8 cellular contexts compared by ENCODE assay signal in the genomic region with DNA sequence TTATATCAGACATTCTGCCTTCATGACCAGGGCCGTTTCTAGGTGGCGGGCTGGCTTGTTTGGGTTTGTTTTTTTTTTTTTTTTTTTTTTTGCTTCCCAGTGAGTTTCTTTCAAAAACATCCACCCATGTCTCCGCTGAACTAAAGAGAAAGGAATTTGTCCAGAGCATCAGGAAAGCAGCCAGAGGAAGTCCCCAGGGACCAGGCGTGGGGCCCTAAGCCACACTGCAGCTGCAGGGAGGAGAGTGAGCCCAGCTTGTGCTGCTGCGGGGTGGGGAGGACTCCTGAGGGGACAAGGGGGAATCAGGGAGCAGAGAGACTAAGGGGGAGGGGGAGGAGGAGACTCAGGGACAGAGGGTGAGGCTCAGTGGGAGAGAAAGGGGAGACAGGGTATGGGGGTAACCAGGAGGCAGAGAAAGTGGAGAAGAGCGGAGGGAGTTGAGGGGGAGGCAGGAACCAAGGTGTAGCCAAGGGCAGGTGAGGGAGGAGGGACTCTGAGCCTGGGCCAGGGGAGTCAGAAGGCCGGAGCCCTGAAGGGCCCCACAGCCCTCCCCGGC. TPM values are rescaled to one million over a fixed set of nuclear protein-coding genes. Genes with fewer than 3 reads are reported as not detected.
DNase-seq lines count a peak whose midpoint lies in the region; TF ChIP-seq lines count a peak whose summit lies in the region.

No MANE protein-coding gene starts in this region.

- TF ChIP-seq EP300 in esophagus muscularis mucosa (IDR thresholded peaks at IDR 0.05): no peak

- H3K27me3 ChIP-seq in esophagus muscularis mucosa: peaks cover 0 to 23% (median 0%) of the 10 kb centered on the region in 4 donors

- CTCF ChIA-PET in HEK293T (lab: Yijun Ruan, JAX): interaction anchor here (1.0 to 1.7 kb wide), 2 partner anchors 10 to 190 kb away, joined by 4 to 7 read pairs; no protein-coding TSS in a partner anchor
- CTCF ChIA-PET in RWPE1 (lab: Yijun Ruan, JAX): no interaction called here

- H3K27ac ChIP-seq in esophagus muscularis mucosa (replicated peaks in 1 of 4) (peak overlapping the region; percentile 53 to 70 (median 66)), RWPE1 (no peak overlapping the region)

- TF ChIP-seq CTCF in esophagus muscularis mucosa (IDR thresholded peaks at IDR 0.05) (no peak), RWPE1 (conservative IDR thresholded peaks at IDR 0.05; ENCODE audit: low read depth) (no peak)

- no peaks in the 10 kb centered on the region for H3K9me3 ChIP-seq in esophagus muscularis mucosa

- DNase-seq in DMS153 (lab: John Stamatoyannopoulos, UW) (peak; percentile 69), NCI-H2171 treated with DMSO at 0.1 percent for 48 hours (lab: John Stamatoyannopoulos, UW) (peak; percentile 88), esophagus muscularis mucosa (ENCODE audit: extremely low spot score) (peak; percentile 93), posterior vena cava (ENCODE audit: low spot score) (peak; percentile 95), HEK293T (ENCODE audit: extremely low spot score) (no peak), RWPE1 (ENCODE audit: low spot score) (no peak), SKM-1 treated with dmso at 0.1 percent for 144 hours (lab: John Stamatoyannopoulos, UW; ENCODE audit: unreplicated experiment) (no peak)
- DNase-seq in stimulated activated CD4-positive, alpha-beta T cell treated with anti-CD3 and anti-CD28 coated beads, Interleukin-2, amount 100 ng/mL, for 48 hours: no peak

- no peak for TF ChIP-seq POLR2A in esophagus muscularis mucosa (IDR thresholded peaks at IDR 0.05; ENCODE audit: low read depth)

- H3K4me1 ChIP-seq in esophagus muscularis mucosa: peaks cover 60 to 61% (median 60%) of the 10 kb centered on the region in 4 donors

- no peak overlapping the region for H3K4me3 ChIP-seq in esophagus muscularis mucosa

- POLR2A ChIA-PET in HEK293T (lab: Yijun Ruan, JAX): no interaction called here
- POLR2A ChIA-PET in RWPE1 (lab: Yijun Ruan, JAX; ENCODE audit: low non-redundant PET): no interaction called here

- intact Hi-C loops in esophagus muscularis mucosa (cut with DNase I) (loop anchor here (10.0 kb wide), 1 partner anchor 343 kb away; no protein-coding TSS in a partner anchor), posterior vena cava (cut with DNase I) (loop anchor here in 1 of 2 donors (10.0 kb wide), 1 partner anchor 333 kb away; no protein-coding TSS in a partner anchor)

- H3K36me3 ChIP-seq in esophagus muscularis mucosa: no peaks in the 10 kb centered on the region

- 36% methylated on average over 8 of the region's 8 CpGs for WGBS in esophagus muscularis mucosa

TF ChIP-seq in HEK293T, 16 proteins besides CTCF, POLR2A, EP300 and RAD21:
- no peak for TF ChIP-seq ARNT (IDR thresholded peaks at IDR 0.05)
- TF ChIP-seq, protein P1, sequence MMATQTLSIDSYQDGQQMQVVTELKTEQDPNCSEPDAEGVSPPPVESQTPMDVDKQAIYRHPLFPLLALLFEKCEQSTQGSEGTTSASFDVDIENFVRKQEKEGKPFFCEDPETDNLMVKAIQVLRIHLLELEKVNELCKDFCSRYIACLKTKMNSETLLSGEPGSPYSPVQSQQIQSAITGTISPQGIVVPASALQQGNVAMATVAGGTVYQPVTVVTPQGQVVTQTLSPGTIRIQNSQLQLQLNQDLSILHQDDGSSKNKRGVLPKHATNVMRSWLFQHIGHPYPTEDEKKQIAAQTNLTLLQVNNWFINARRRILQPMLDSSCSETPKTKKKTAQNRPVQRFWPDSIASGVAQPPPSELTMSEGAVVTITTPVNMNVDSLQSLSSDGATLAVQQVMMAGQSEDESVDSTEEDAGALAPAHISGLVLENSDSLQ (IDR thresholded peaks at IDR 0.05): no peak
- no peak for TF ChIP-seq FOXM1 (IDR thresholded peaks at IDR 0.05; ENCODE audit: borderline replicate concordance)
- TF ChIP-seq SP1 (IDR thresholded peaks at IDR 0.05): no peak
- TF ChIP-seq TARDBP (IDR thresholded peaks at IDR 0.05): no peak
- TF ChIP-seq NFRKB (IDR thresholded peaks at IDR 0.05): no peak
- TF ChIP-seq CTBP1 (IDR thresholded peaks at IDR 0.05; ENCODE audit: borderline replicate concordance): no peak

RNA-seq across cellular contexts. Expression of a gene that starts 49.5 kb away (rescaled TPM):
- total RNA-seq in esophagus muscularis mucosa (1 to 10 TPM; 1.7 to 2.5 (median 1.8) TPM), posterior vena cava (1 to 10 TPM in 1 of 2 donors, under 1 TPM in 1; 0.71 to 1.2 TPM)

Comparison
In these comparisons a context has a peak if more than half of its experiments do, and no peak if none do; other contexts are left out.
1. DNase-seq: peak in DMS153 (single experiment), NCI-H2171 treated with DMSO at 0.1 percent for 48 hours (single experiment), esophagus muscularis mucosa (single experiment) and posterior vena cava (single experiment); none in HEK293T (single experiment), stimulated activated CD4-positive, alpha-beta T cell treated with anti-CD3 and anti-CD28 coated beads, Interleukin-2, amount 100 ng/mL, for 48 hours (0 of 2), RWPE1 (single experiment) and SKM-1 treated with dmso at 0.1 percent for 144 hours (single experiment).